Comparison of ENCODE assay signal across 19 cellular contexts in the genomic region with DNA sequence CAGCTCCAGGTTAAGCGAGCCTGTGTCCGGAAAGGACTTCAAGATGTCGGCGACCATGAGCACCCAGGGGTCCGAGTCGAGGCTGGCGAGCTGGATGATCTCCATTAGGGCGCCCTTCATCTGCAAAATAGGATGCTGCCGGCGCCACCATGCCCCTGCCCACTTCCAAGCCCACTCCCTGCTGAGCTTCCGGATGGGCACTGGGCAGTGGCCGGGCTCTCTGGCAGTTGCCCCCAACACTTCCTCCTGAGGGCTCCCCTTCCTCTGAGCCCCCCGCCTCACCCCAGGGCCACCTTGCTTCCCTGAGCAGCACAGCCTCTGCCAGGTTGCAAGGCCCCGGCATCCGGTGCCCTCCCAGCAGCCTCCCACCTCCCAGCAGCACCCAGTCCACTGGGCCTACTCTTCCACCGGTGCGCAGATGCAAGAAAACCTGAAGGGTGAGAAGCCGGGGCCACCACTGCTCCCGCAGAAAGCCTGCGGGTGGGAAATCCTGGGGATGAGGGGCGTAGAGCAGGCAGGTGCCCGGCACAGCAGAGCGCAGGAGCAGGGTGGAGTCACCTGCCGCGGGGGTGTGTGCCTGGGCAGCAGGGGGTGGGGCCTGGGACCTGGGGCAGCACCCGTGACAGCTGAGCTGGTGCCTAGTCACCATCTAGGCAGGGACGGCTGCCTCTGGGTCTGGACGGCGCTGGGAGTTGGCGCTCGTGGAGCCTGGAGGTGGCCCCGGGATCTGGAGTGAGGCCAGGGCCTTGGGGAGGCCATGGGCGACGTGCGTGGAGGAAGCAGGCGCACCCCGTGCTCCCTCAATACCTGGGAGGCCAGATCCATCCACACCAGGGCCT. TPM values are rescaled to one million over a fixed set of nuclear protein-coding genes. Genes with fewer than 3 reads are reported as not detected.
DNase-seq lines count a peak whose midpoint lies in the region; ATAC-seq and TF ChIP-seq lines count a peak whose summit lies in the region.
"Had no signal": no experiment of that assay in that cellular context is flagged by ENCODE, and none has a peak within 500 bp of the region (broad histone marks: within the 10 kb centered on the region; RNA-seq: fewer than 3 reads in every experiment).

No MANE protein-coding gene starts in this region.

- peaks cover 26% of the 10 kb centered on the region for H3K36me3 Mint-ChIP-seq in activated CD8-positive, alpha-beta memory T cell treated with anti-CD3 and anti-CD28 coated beads, Interleukin-2, amount 10 ng/mL, durations not matched to agents 7 days and 5 days

- no peak overlapping the region for H3K4me3 Mint-ChIP-seq in activated CD8-positive, alpha-beta memory T cell treated with anti-CD3 and anti-CD28 coated beads, Interleukin-2, amount 10 ng/mL, durations not matched to agents 7 days and 5 days
- H3K4me3 Mint-ChIP-seq: activated CD8-positive, alpha-beta T cell treated with anti-CD3 and anti-CD28 coated beads for 36 hours; memory B cell; T-cell had no signal

- H3K4me3 ChIP-seq in adrenal gland (no peak overlapping the region), skeletal muscle tissue (ENCODE audit: low read length in 3 of 3) (peak overlapping the region in 1 of 3 donors; percentile 27), GM23248 (no peak overlapping the region)
- H3K4me3 ChIP-seq: tibial nerve had no signal

- CTCF ChIA-PET in activated CD8-positive, alpha-beta memory T cell treated with anti-CD3 and anti-CD28 coated beads, Interleukin-2, amount 10 ng/mL, durations not matched to agents 7 days and 5 days (lab: Charles Lee) = no interaction called here

- TF ChIP-seq CTCF in adrenal gland (IDR thresholded peaks at IDR 0.05) = no peak

- peaks cover 0 to 41% of the 10 kb centered on the region in 2 donors for H3K36me3 ChIP-seq in adrenal gland (replicated peaks in 1 of 2)
- peaks cover 25 to 36% (median 30%) of the 10 kb centered on the region in 3 donors for H3K36me3 ChIP-seq in skeletal muscle tissue (ENCODE audit: control insufficient read depth in 3 of 3, insufficient read depth in 3 of 3, low read length in 3 of 3)
- H3K36me3 ChIP-seq in GM23248 (ENCODE audit: low read depth) = 0 out of 2 replicates have a peak, but pooled peaks cover 3% of the 10 kb centered on the region

- H3K4me1 Mint-ChIP-seq in activated CD8-positive, alpha-beta memory T cell treated with anti-CD3 and anti-CD28 coated beads, Interleukin-2, amount 10 ng/mL, durations not matched to agents 7 days and 5 days = no peaks in the 10 kb centered on the region

- intact Hi-C loops in adrenal gland (cut with DNase I) = no loop called here

- no peak overlapping the region for H3K27ac Mint-ChIP-seq in activated CD8-positive, alpha-beta memory T cell treated with anti-CD3 and anti-CD28 coated beads, Interleukin-2, amount 10 ng/mL, durations not matched to agents 7 days and 5 days
- H3K27ac Mint-ChIP-seq: activated CD8-positive, alpha-beta T cell treated with anti-CD3 and anti-CD28 coated beads for 36 hours; activated T-helper 2 cell treated with anti-CD3 and anti-CD28 coated beads, Interferon-gamma antibody, Interleukin-2, Interleukin-4, amounts not matched to agents 10 μg/mL and 5 μg/mL and 100 μg/mL, durations not matched to agents 14 hours and 24 hours and 36 hours; memory B cell; T-cell had no signal

- H3K9me2 ChIP-seq in GM23248 (ENCODE audit: insufficient read depth) = no peaks in the 10 kb centered on the region

- peaks cover 7% of the 10 kb centered on the region; the same call in 1 of the 2 replicates for H3F3A ChIP-seq in GM23248 (ENCODE audit: insufficient read depth)

- H3K27me3 Mint-ChIP-seq in activated CD8-positive, alpha-beta memory T cell treated with anti-CD3 and anti-CD28 coated beads, Interleukin-2, amount 10 ng/mL, durations not matched to agents 7 days and 5 days = no peaks in the 10 kb centered on the region
- H3K27me3 Mint-ChIP-seq: activated CD8-positive, alpha-beta T cell treated with anti-CD3 and anti-CD28 coated beads for 36 hours; memory B cell; T-cell had no signal

- no peak overlapping the region for H2AFZ ChIP-seq in GM23248

- H3K4me1 ChIP-seq in adrenal gland (replicated peaks in 1 of 2) = no peaks in the 10 kb centered on the region
- peaks cover 0 to 8% (median 4%) of the 10 kb centered on the region in 3 donors for H3K4me1 ChIP-seq in skeletal muscle tissue (ENCODE audit: control insufficient read depth in 3 of 3, insufficient read depth in 3 of 3, low read length in 3 of 3)
- H3K4me1 ChIP-seq in GM23248 (ENCODE audit: insufficient read depth) = no peaks in the 10 kb centered on the region

- H3K79me2 ChIP-seq in GM23248 (ENCODE audit: insufficient read depth) = peaks cover 60% of the 10 kb centered on the region

- ATAC-seq in activated CD8-positive, alpha-beta memory T cell treated with anti-CD3 and anti-CD28 coated beads, Interleukin-2, amount 10 ng/mL, durations not matched to agents 7 days and 5 days = no peak
- ATAC-seq in left lobe of liver (peak; percentile 18), GM18873 (IDR thresholded peaks at IDR 0.05; ENCODE audit: low FRiP score, unreplicated experiment) (no peak)
- ATAC-seq: activated CD8-positive, alpha-beta T cell treated with anti-CD3 and anti-CD28 coated beads for 36 hours; T-cell had no signal

- H3K27me3 ChIP-seq in adrenal gland (no peaks in the 10 kb centered on the region), skeletal muscle tissue (ENCODE audit: control insufficient read depth in 3 of 3, insufficient read depth in 3 of 3, low read length in 3 of 3) (no peaks in the 10 kb centered on the region), GM23248 (replicated peaks; ENCODE audit: insufficient read depth) (no peaks in the 10 kb centered on the region)
- H3K27me3 ChIP-seq: gastrocnemius medialis, neutrophil, tibial nerve had no signal

- peaks cover 3% of the 10 kb centered on the region for H3K9me3 Mint-ChIP-seq in activated CD8-positive, alpha-beta memory T cell treated with anti-CD3 and anti-CD28 coated beads, Interleukin-2, amount 10 ng/mL, durations not matched to agents 7 days and 5 days (ENCODE audit: low read depth)
- H3K9me3 Mint-ChIP-seq: memory B cell had no signal

- in situ Hi-C loops in GM23248 (cut with MboI) = no loop called here

- no peak overlapping the region for H3K4me2 ChIP-seq in GM23248 (ENCODE audit: unreplicated experiment)

- WGBS in adrenal gland, 4 donors = 78 to 92% (median 85%) methylated on average over 16 to 37 of the region's 37 CpGs
- 92 to 94% methylated on average over 31 to 35 of the region's 37 CpGs for WGBS in GM23248 (ENCODE audit: low coverage in 1 of 2, low lambda C conversion rate in 2 of 2, missing lambda C conversion rate in 2 of 2), 2 experiments

- peak; percentile 36 for DNase-seq in activated CD8-positive, alpha-beta memory T cell treated with anti-CD3 and anti-CD28 coated beads, Interleukin-2, amount 10 ng/mL, durations not matched to agents 7 days and 5 days
- DNase-seq in activated CD8-positive, alpha-beta memory T cell treated with anti-CD3 and anti-CD28 coated beads for 24 hours = no peak
- DNase-seq in adrenal gland = peak; percentile 47 to 77 (median 63)
- peak; percentile 27 for DNase-seq in left lobe of liver (ENCODE audit: low spot score)
- DNase-seq in RKO (ENCODE audit: low spot score) = no peak
- no peak for DNase-seq in GM23248
- DNase-seq: 8988T; activated CD8-positive, alpha-beta T cell treated with anti-CD3 and anti-CD28 coated beads for 36 hours; IMR-90; stimulated activated CD4-positive, alpha-beta T cell treated with anti-CD3 and anti-CD28 coated beads, Interleukin-4, amount 100 ng/mL, for 24 hours; T-cell had no signal

- H3K9me3 ChIP-seq in adrenal gland (replicated peaks in 1 of 3) (peaks cover 0 to under 1% (median 0%) of the 10 kb centered on the region in 3 donors), skeletal muscle tissue (ENCODE audit: control insufficient read depth in 3 of 3, low read length in 3 of 3) (no peaks in the 10 kb centered on the region), GM23248 (ENCODE audit: low read depth) (no peaks in the 10 kb centered on the region)
- H3K9me3 ChIP-seq: gastrocnemius medialis, neutrophil had no signal

- H3K27ac ChIP-seq in adrenal gland = no peak overlapping the region
- peak overlapping the region; percentile 12 for H3K27ac ChIP-seq in skeletal muscle tissue (ENCODE audit: low read depth, low read length)
- no peak overlapping the region for H3K27ac ChIP-seq in GM23248
- H3K27ac ChIP-seq: neutrophil, RWPE1 had no signal

- no peaks in the 10 kb centered on the region; the same call in 1 of the 2 replicates for H4K20me1 ChIP-seq in GM23248 (ENCODE audit: insufficient read depth)

- TF ChIP-seq POLR2A in adrenal gland (IDR thresholded peaks at IDR 0.05) = no peak

- H3K9ac ChIP-seq in skeletal muscle tissue (ENCODE audit: low read depth in 1 of 3, low read length in 3 of 3) (peak overlapping the region in 1 of 3 donors; percentile 40), GM23248 (no peak overlapping the region)

RNA-seq across cellular contexts. Expression of a gene that starts 17.0 kb away (rescaled TPM):
- 10 to 100 TPM; 40.1 to 42.6 TPM for total RNA-seq in activated CD8-positive, alpha-beta memory T cell treated with anti-CD3 and anti-CD28 coated beads, Interleukin-2, amount 10 ng/mL, durations not matched to agents 7 days and 5 days
- total RNA-seq in adrenal gland = 10 to 100 TPM; 16.4 to 50.3 (median 25.6) TPM
- 10 to 100 TPM in 2 of 3 donors, 1 to 10 TPM in 1; 8.5 to 55.2 (median 34.0) TPM for polyA plus RNA-seq in adrenal gland
- total RNA-seq in left lobe of liver = 11.2 TPM
- 15.1 TPM for total RNA-seq in skeletal muscle tissue
- 16.9 and 18.7 TPM in 2 replicates for total RNA-seq in GM23248 (2014; rRNA removed; shearing (Covaris generic))
- polyA plus RNA-seq in GM23248 (2016; fragmentation: Nextera tagmentation; extraction: Ambion mirVana) = 23.6 and 23.9 TPM in 2 replicates

Comparison
In these comparisons a context has a peak if more than half of its experiments do, and no peak if none do; other contexts are left out.
1. DNase-seq: peak in activated CD8-positive, alpha-beta memory T cell treated with anti-CD3 and anti-CD28 coated beads, Interleukin-2, amount 10 ng/mL, durations not matched to agents 7 days and 5 days (single experiment), adrenal gland (7 of 7) and left lobe of liver (single experiment); none in activated CD8-positive, alpha-beta memory T cell treated with anti-CD3 and anti-CD28 coated beads for 24 hours (single experiment), RKO (single experiment) and GM23248 (single experiment).